In genomic region chr9:94975480-94976452, GRCh38 we compare ENCODE assay signal across 1 cellular context.
TF ChIP-seq lines count a peak whose summit lies in the region.

No MANE protein-coding gene starts in this region.

TF ChIP-seq in HepG2, 621 proteins besides CTCF, POLR2A, EP300 and RAD21 (continued from another document and continues in another):
- no peak for TF ChIP-seq ZNF318 (CRISPR knock-in tag; IDR thresholded peaks at IDR 0.05)
- TF ChIP-seq ZNF788 (CRISPR knock-in tag; IDR thresholded peaks at IDR 0.05; ENCODE audit: borderline replicate concordance) = peak; percentile 29; the same call in 1 of the 2 replicates
- no peak for TF ChIP-seq HOMEZ (CRISPR knock-in tag; IDR thresholded peaks at IDR 0.05; ENCODE audit: low read depth)
- TF ChIP-seq EEA1 (CRISPR knock-in tag; IDR thresholded peaks at IDR 0.05; ENCODE audit: borderline replicate concordance) = no peak
- no peak for TF ChIP-seq AGO2 (optimal IDR thresholded peaks at IDR 0.05; ENCODE audit: low read depth, low read length)
- TF ChIP-seq ZNF333 (CRISPR knock-in tag; IDR thresholded peaks at IDR 0.05; ENCODE audit: borderline replicate concordance) = no peak
- TF ChIP-seq XBP1 (CRISPR knock-in tag; IDR thresholded peaks at IDR 0.05) = no peak
- no peak for TF ChIP-seq NFYC (CRISPR knock-in tag; IDR thresholded peaks at IDR 0.05)
- TF ChIP-seq PPARG (CRISPR knock-in tag; conservative IDR thresholded peaks at IDR 0.05) = 0 out of 2 replicates have a peak, but pooled peaks have one; percentile 23
- TF ChIP-seq MIXL1 (CRISPR knock-in tag; IDR thresholded peaks at IDR 0.05) = no peak
- no peak for TF ChIP-seq MEIS2 (CRISPR knock-in tag; IDR thresholded peaks at IDR 0.05)
- TF ChIP-seq ZNF710 (CRISPR knock-in tag; IDR thresholded peaks at IDR 0.05; ENCODE audit: borderline replicate concordance) = peak; percentile 58; the same call in 1 of the 2 replicates
- TF ChIP-seq ZNF18 (CRISPR knock-in tag; IDR thresholded peaks at IDR 0.05; ENCODE audit: insufficient replicate concordance) = no peak
- TF ChIP-seq SKIL (CRISPR knock-in tag; IDR thresholded peaks at IDR 0.05; ENCODE audit: borderline replicate concordance) = no peak
- no peak for TF ChIP-seq HNRNPL (IDR thresholded peaks at IDR 0.05; ENCODE audit: low read depth, low read length)
- TF ChIP-seq SIN3A (IDR thresholded peaks at IDR 0.05; ENCODE audit: borderline replicate concordance, low read depth, low read length) = no peak
- TF ChIP-seq TRIM24 (CRISPR knock-in tag; IDR thresholded peaks at IDR 0.05) = no peak
- TF ChIP-seq THYN1 (CRISPR knock-in tag; IDR thresholded peaks at IDR 0.05; ENCODE audit: borderline replicate concordance, low read depth) = no peak
- TF ChIP-seq CERS6 (CRISPR knock-in tag; IDR thresholded peaks at IDR 0.05) = no peak
- no peak for TF ChIP-seq DBP (CRISPR knock-in tag; IDR thresholded peaks at IDR 0.05; ENCODE audit: not compliant biosample characterization)
- TF ChIP-seq KDM6A (CRISPR knock-in tag; IDR thresholded peaks at IDR 0.05; ENCODE audit: low read depth) = peak; percentile 53
- no peak for TF ChIP-seq ELF4 (CRISPR knock-in tag; IDR thresholded peaks at IDR 0.05; ENCODE audit: borderline replicate concordance)
- peak; percentile 26; the same call in 1 of the 2 replicates for TF ChIP-seq ISL2 (CRISPR knock-in tag; IDR thresholded peaks at IDR 0.05)
- no peak for TF ChIP-seq RCOR2 (CRISPR knock-in tag; IDR thresholded peaks at IDR 0.05)
- TF ChIP-seq NFKBIZ (CRISPR knock-in tag; IDR thresholded peaks at IDR 0.05) = no peak
- no peak for TF ChIP-seq ZNF597 (CRISPR knock-in tag; IDR thresholded peaks at IDR 0.05)
- no peak for TF ChIP-seq ZSCAN29 (CRISPR knock-in tag; conservative IDR thresholded peaks at IDR 0.05)
- no peak for TF ChIP-seq MATR3 (CRISPR knock-in tag; IDR thresholded peaks at IDR 0.05)
- TF ChIP-seq TARDBP (CRISPR knock-in tag; IDR thresholded peaks at IDR 0.05) = no peak
- no peak for TF ChIP-seq ATF6 (CRISPR knock-in tag; conservative IDR thresholded peaks at IDR 0.05)
- no peak for TF ChIP-seq BHLHE40 (IDR thresholded peaks at IDR 0.05; ENCODE audit: low read length)
- TF ChIP-seq MNT (IDR thresholded peaks at IDR 0.05) = no peak
- no peak for TF ChIP-seq RBM39 (IDR thresholded peaks at IDR 0.05; ENCODE audit: low read depth, low read length, poor library complexity, severe bottlenecking)
- TF ChIP-seq SMC3 (IDR thresholded peaks at IDR 0.05; ENCODE audit: low read length) = peak; percentile 20; the same call in 1 of the 2 replicates
- TF ChIP-seq ZBTB7A (CRISPR knock-in tag; IDR thresholded peaks at IDR 0.05) = no peak
- TF ChIP-seq TCF7 (IDR thresholded peaks at IDR 0.05; ENCODE audit: low read depth) = no peak
- TF ChIP-seq ZNF253 (CRISPR knock-in tag; IDR thresholded peaks at IDR 0.05; ENCODE audit: borderline replicate concordance) = no peak
